Comparison of ENCODE assay signal across 25 cellular contexts in the genomic region with DNA sequence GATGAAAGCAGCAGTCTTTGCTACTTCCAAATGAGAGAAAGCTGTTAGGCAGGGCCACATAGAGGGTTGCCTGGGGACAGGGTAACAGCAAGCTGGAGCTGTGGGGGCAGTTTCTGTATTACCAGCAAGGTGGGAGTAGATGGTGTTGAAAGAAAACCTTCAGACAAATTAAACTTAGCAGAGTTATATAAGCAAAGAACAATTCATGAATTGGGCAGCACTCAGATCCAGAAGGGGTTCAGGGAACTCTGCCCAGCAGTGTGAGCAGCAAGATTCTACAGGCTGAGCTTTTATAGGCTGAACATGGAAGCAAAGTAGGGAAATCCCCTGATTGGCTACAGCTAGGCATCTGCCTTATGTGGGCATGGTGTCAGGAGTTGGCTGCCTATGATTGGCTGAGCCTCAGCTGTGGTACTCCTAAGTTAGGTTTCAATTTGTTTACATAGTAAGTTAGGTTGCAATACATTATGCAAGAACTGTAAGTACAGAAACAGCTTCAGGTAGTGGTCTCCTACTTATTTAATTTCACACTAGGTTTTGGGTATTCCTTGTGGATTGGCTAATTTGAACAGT.
DNase-seq lines count a peak whose midpoint lies in the region; ATAC-seq and TF ChIP-seq lines count a peak whose summit lies in the region.
"Had no signal": no experiment of that assay in that cellular context is flagged by ENCODE, and none has a peak within 500 bp of the region (broad histone marks: within the 10 kb centered on the region; RNA-seq: fewer than 3 reads in every experiment).

No MANE protein-coding gene starts in this region.

- peaks cover 6% of the 10 kb centered on the region for H3K27me3 ChIP-seq in hepatocyte

- H4K20me1 ChIP-seq in OCI-LY7 (ENCODE audit: insufficient read depth, low read length) (no peaks in the 10 kb centered on the region), hepatocyte (ENCODE audit: insufficient read depth, poor library complexity, severe bottlenecking) (no peaks in the 10 kb centered on the region)

- peak; percentile 13 for DNase-seq in GM12865 (ENCODE audit: low read depth)
- DNase-seq in OCI-LY7 (ENCODE audit: low spot score) = peak; percentile 2
- no peak for DNase-seq in activated T-cell treated with anti-CD3 and anti-CD28 coated beads for 4 hours
- no peak for DNase-seq in stimulated activated CD4-positive, alpha-beta T cell treated with anti-CD3 and anti-CD28 coated beads, Interleukin-2, amount 100 ng/mL, for 24 hours
- no peak for DNase-seq in hepatocyte (ENCODE audit: low spot score)
- DNase-seq in kidney tubule cell (ENCODE audit: low spot score) = no peak
- DNase-seq: C1 segment of cervical spinal cord; CD4-positive, alpha-beta memory T cell; COR-L47; DMS79; GF-D8; H9; MG63; NCI-H1105; NCI-H146; NCI-H1930; NCI-H2107; NCI-H524; NCI-H774; SHP77; T-helper 1 cell had no signal

- H3K36me3 ChIP-seq in HEK293 (ENCODE audit: control insufficient read depth in 2 of 2, insufficient read depth in 1 of 2, low read length in 2 of 2) (no peaks in the 10 kb centered on the region), OCI-LY7 (ENCODE audit: insufficient read depth, low read length) (no peaks in the 10 kb centered on the region), hepatocyte (replicated peaks; ENCODE audit: insufficient read depth, low read depth) (no peaks in the 10 kb centered on the region)
- H3K36me3 ChIP-seq: MG63 had no signal

- H3K27ac ChIP-seq in HEK293 (ENCODE audit: extremely low read depth, low read depth, low read length) (no peak overlapping the region), OCI-LY7 (ENCODE audit: low read depth, low read length, poor library complexity, severe bottlenecking) (no peak overlapping the region), hepatocyte (no peak overlapping the region)
- H3K27ac ChIP-seq: RWPE1 had no signal

- POLR2A ChIA-PET in HEK293 (lab: Yijun Ruan, JAX) (no interaction called here), OCI-LY7 (lab: Charles Lee) (no interaction called here)

- H3K9me3 ChIP-seq in HEK293 (ENCODE audit: control insufficient read depth, insufficient read depth, low read depth, low read length) = no peaks in the 10 kb centered on the region
- H3K9me3 ChIP-seq in OCI-LY7 (ENCODE audit: low read length) = 0 out of 2 replicates have a peak, but pooled peaks cover under 1% of the 10 kb centered on the region
- no peaks in the 10 kb centered on the region for H3K9me3 ChIP-seq in hepatocyte (ENCODE audit: low read depth)

- H3K4me1 ChIP-seq in HEK293 (ENCODE audit: control insufficient read depth, insufficient read depth, low read length) = no peaks in the 10 kb centered on the region
- H3K4me1 ChIP-seq in OCI-LY7 (ENCODE audit: insufficient read depth, low read length, poor library complexity, severe bottlenecking) = peaks cover 5% of the 10 kb centered on the region
- H3K4me1 ChIP-seq in hepatocyte (ENCODE audit: insufficient read depth) = no peaks in the 10 kb centered on the region

- H3K79me2 ChIP-seq in OCI-LY7 (ENCODE audit: insufficient read depth, low read depth, low read length) (no peaks in the 10 kb centered on the region), hepatocyte (no peaks in the 10 kb centered on the region)

- BruUV-seq in OCI-LY7 (replicated peaks; lab: Mats Ljungman, UMichigan) = no TSS peak

- H3K4me2 ChIP-seq in OCI-LY7 (ENCODE audit: low read length) = no peak overlapping the region
- H3K4me2 ChIP-seq in hepatocyte = no peak overlapping the region
- H3K4me2 ChIP-seq: GM23338 had no signal

- TF ChIP-seq CTCF in GM12865 (IDR thresholded peaks at IDR 0.05; ENCODE audit: insufficient read depth, low read depth, low read length, missing control alignments) = no peak
- no peak for TF ChIP-seq CTCF in HEK293 (tag by site-specific recombination; IDR thresholded peaks at IDR 0.05)
- no peak for TF ChIP-seq CTCF in OCI-LY7 (conservative IDR thresholded peaks at IDR 0.05; ENCODE audit: low read length)
- no peak for TF ChIP-seq CTCF in hepatocyte (IDR thresholded peaks at IDR 0.05; ENCODE audit: poor library complexity)

- H3K4me3 ChIP-seq in GM12865 (ENCODE audit: low read depth, low read length) (no peak overlapping the region), HEK293 (ENCODE audit: low read depth, low read length) (no peak overlapping the region), OCI-LY7 (ENCODE audit: low read depth, low read length, poor library complexity, severe bottlenecking) (no peak overlapping the region), hepatocyte (no peak overlapping the region)
- H3K4me3 ChIP-seq: GM23338, MG63 had no signal

- intact Hi-C loops in OCI-LY7 (cut with micrococcal nuclease; ENCODE audit: unreplicated experiment) = no loop called here

- ATAC-seq in esophagus mucosa = peak; percentile 34
- ATAC-seq: GM23338 had no signal

- H2AFZ ChIP-seq in OCI-LY7 (ENCODE audit: low read length) (no peak overlapping the region), hepatocyte (no peak overlapping the region)
- H2AFZ ChIP-seq: GM23338 had no signal

- H3K9me2 ChIP-seq in OCI-LY7 (ENCODE audit: insufficient read depth, low read length) (no peaks in the 10 kb centered on the region), hepatocyte (replicated peaks; ENCODE audit: insufficient read depth) (no peaks in the 10 kb centered on the region)

- CTCF ChIA-PET in HEK293 (lab: Yijun Ruan, JAX) = interaction anchor here (0.8 to 0.9 kb wide), 2 partner anchors 37 to 41 kb away, joined by 3 read pairs; no protein-coding TSS in a partner anchor
- CTCF ChIA-PET in OCI-LY7 (lab: Charles Lee; ENCODE audit: unreplicated experiment) = no interaction called here

TF ChIP-seq in HEK293, 187 proteins besides CTCF, POLR2A, EP300 and RAD21:
- no peak for TF ChIP-seq ZNF221 (tag by site-specific recombination; IDR thresholded peaks at IDR 0.05; ENCODE audit: borderline replicate concordance)
- no peak for TF ChIP-seq HIC1 (tag by site-specific recombination; IDR thresholded peaks at IDR 0.05)
- TF ChIP-seq SETDB1 (IDR thresholded peaks at IDR 0.05; ENCODE audit: insufficient read length, low read length) = peak; percentile 64
- peak; percentile 38; the same call in 1 of the 2 replicates for TF ChIP-seq TRIM28 (IDR thresholded peaks at IDR 0.05; ENCODE audit: borderline replicate concordance, low read length)
- TF ChIP-seq ZNF549 (tag by site-specific recombination; IDR thresholded peaks at IDR 0.05) = peak; percentile 97

Comparison
In these comparisons a context has a peak if more than half of its experiments do, and no peak if none do; other contexts are left out.
1. DNase-seq: peak in GM12865 (single experiment) and OCI-LY7 (single experiment); none in activated T-cell treated with anti-CD3 and anti-CD28 coated beads for 4 hours (single experiment), stimulated activated CD4-positive, alpha-beta T cell treated with anti-CD3 and anti-CD28 coated beads, Interleukin-2, amount 100 ng/mL, for 24 hours (0 of 2), hepatocyte (single experiment) and kidney tubule cell (single experiment).